1 cellular context compared by ENCODE assay signal in the genomic region with DNA sequence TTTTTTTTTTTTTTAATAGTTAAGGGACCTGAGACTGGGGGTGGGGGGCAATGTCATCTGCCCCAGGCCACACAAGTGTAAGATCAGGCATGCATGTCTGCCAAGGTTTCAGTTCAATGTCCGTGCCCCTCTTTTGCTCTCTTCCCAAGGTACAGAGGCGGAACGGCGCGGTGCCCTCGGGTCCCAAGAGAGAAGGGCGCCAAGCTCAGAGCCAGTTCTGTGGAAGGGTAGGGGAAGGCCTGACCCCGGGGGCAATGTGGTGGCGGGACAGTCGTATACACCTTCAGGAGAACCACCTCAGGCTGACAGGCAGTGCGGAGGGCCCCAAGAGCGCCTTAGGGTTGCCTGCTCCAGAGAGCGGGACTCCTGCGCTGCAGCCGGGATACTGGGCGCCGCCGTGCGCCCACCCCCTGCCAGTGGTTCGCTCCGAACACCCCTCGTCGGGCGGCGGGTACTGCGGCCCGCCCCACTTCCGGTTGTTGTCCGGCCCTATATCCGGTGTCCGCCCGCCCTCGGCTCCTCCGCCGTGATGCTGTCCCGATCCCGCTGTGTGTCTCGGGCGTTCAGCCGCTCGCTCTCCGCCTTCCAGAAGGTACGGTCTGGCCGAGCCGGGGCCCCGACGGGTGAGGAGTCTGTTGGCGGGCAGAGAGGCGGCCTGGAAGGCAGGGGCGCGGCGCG.
TF ChIP-seq lines count a peak whose summit lies in the region.

A gene (plus strand): TSS at position 492 of the 678 bp plus-strand sequence. CDS start 38 bp downstream, at position 530.

TF ChIP-seq in K562, 482 proteins besides CTCF, POLR2A, EP300 and RAD21 (continued from another document and continues in another):
- TF ChIP-seq, protein P1, sequence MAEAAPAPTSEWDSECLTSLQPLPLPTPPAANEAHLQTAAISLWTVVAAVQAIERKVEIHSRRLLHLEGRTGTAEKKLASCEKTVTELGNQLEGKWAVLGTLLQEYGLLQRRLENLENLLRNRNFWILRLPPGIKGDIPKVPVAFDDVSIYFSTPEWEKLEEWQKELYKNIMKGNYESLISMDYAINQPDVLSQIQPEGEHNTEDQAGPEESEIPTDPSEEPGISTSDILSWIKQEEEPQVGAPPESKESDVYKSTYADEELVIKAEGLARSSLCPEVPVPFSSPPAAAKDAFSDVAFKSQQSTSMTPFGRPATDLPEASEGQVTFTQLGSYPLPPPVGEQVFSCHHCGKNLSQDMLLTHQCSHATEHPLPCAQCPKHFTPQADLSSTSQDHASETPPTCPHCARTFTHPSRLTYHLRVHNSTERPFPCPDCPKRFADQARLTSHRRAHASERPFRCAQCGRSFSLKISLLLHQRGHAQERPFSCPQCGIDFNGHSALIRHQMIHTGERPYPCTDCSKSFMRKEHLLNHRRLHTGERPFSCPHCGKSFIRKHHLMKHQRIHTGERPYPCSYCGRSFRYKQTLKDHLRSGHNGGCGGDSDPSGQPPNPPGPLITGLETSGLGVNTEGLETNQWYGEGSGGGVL (CRISPR knock-in tag; IDR thresholded peaks at IDR 0.05) = no peak
- TF ChIP-seq, protein P2, sequence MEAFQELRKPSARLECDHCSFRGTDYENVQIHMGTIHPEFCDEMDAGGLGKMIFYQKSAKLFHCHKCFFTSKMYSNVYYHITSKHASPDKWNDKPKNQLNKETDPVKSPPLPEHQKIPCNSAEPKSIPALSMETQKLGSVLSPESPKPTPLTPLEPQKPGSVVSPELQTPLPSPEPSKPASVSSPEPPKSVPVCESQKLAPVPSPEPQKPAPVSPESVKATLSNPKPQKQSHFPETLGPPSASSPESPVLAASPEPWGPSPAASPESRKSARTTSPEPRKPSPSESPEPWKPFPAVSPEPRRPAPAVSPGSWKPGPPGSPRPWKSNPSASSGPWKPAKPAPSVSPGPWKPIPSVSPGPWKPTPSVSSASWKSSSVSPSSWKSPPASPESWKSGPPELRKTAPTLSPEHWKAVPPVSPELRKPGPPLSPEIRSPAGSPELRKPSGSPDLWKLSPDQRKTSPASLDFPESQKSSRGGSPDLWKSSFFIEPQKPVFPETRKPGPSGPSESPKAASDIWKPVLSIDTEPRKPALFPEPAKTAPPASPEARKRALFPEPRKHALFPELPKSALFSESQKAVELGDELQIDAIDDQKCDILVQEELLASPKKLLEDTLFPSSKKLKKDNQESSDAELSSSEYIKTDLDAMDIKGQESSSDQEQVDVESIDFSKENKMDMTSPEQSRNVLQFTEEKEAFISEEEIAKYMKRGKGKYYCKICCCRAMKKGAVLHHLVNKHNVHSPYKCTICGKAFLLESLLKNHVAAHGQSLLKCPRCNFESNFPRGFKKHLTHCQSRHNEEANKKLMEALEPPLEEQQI (IDR thresholded peaks at IDR 0.05) = no peak
- TF ChIP-seq, protein P3, sequence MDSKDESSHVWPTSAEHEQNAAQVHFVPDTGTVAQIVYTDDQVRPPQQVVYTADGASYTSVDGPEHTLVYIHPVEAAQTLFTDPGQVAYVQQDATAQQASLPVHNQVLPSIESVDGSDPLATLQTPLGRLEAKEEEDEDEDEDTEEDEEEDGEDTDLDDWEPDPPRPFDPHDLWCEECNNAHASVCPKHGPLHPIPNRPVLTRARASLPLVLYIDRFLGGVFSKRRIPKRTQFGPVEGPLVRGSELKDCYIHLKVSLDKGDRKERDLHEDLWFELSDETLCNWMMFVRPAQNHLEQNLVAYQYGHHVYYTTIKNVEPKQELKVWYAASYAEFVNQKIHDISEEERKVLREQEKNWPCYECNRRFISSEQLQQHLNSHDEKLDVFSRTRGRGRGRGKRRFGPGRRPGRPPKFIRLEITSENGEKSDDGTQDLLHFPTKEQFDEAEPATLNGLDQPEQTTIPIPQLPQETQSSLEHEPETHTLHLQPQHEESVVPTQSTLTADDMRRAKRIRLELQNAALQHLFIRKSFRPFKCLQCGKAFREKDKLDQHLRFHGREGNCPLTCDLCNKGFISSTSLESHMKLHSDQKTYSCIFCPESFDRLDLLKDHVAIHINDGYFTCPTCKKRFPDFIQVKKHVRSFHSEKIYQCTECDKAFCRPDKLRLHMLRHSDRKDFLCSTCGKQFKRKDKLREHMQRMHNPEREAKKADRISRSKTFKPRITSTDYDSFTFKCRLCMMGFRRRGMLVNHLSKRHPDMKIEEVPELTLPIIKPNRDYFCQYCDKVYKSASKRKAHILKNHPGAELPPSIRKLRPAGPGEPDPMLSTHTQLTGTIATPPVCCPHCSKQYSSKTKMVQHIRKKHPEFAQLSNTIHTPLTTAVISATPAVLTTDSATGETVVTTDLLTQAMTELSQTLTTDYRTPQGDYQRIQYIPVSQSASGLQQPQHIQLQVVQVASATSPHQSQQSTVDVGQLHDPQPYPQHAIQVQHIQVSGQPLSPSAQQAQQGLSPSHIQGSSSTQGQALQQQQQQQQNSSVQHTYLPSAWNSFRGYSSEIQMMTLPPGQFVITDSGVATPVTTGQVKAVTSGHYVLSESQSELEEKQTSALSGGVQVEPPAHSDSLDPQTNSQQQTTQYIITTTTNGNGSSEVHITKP (IDR thresholded peaks at IDR 0.05; ENCODE audit: partially characterized antibody) = peak; percentile 99
- TF ChIP-seq HMG20B (CRISPR knock-in tag; IDR thresholded peaks at IDR 0.05) = no peak
- TF ChIP-seq SUPT5H (IDR thresholded peaks at IDR 0.05) = peak; percentile 72
- no peak for TF ChIP-seq RFX1 (IDR thresholded peaks at IDR 0.05)
- TF ChIP-seq, protein P4, sequence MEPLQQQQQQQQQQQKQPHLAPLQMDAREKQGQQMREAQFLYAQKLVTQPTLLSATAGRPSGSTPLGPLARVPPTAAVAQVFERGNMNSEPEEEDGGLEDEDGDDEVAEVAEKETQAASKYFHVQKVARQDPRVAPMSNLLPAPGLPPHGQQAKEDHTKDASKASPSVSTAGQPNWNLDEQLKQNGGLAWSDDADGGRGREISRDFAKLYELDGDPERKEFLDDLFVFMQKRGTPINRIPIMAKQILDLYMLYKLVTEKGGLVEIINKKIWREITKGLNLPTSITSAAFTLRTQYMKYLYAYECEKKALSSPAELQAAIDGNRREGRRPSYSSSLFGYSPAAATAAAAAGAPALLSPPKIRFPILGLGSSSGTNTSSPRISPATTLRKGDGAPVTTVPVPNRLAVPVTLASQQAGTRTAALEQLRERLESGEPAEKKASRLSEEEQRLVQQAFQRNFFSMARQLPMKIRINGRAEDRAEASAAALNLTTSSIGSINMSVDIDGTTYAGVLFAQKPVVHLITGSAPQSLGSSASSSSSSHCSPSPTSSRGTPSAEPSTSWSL (CRISPR knock-in tag; IDR thresholded peaks at IDR 0.05; ENCODE audit: borderline replicate concordance) = no peak
- TF ChIP-seq, protein P5, sequence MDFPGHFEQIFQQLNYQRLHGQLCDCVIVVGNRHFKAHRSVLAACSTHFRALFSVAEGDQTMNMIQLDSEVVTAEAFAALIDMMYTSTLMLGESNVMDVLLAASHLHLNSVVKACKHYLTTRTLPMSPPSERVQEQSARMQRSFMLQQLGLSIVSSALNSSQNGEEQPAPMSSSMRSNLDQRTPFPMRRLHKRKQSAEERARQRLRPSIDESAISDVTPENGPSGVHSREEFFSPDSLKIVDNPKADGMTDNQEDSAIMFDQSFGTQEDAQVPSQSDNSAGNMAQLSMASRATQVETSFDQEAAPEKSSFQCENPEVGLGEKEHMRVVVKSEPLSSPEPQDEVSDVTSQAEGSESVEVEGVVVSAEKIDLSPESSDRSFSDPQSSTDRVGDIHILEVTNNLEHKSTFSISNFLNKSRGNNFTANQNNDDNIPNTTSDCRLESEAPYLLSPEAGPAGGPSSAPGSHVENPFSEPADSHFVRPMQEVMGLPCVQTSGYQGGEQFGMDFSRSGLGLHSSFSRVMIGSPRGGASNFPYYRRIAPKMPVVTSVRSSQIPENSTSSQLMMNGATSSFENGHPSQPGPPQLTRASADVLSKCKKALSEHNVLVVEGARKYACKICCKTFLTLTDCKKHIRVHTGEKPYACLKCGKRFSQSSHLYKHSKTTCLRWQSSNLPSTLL (IDR thresholded peaks at IDR 0.05) = no peak
- TF ChIP-seq, protein P6, sequence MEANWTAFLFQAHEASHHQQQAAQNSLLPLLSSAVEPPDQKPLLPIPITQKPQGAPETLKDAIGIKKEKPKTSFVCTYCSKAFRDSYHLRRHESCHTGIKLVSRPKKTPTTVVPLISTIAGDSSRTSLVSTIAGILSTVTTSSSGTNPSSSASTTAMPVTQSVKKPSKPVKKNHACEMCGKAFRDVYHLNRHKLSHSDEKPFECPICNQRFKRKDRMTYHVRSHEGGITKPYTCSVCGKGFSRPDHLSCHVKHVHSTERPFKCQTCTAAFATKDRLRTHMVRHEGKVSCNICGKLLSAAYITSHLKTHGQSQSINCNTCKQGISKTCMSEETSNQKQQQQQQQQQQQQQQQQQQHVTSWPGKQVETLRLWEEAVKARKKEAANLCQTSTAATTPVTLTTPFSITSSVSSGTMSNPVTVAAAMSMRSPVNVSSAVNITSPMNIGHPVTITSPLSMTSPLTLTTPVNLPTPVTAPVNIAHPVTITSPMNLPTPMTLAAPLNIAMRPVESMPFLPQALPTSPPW (CRISPR knock-in tag; IDR thresholded peaks at IDR 0.05) = 0 out of 2 replicates have a peak, but pooled peaks have one; percentile 34
- TF ChIP-seq, protein P7, sequence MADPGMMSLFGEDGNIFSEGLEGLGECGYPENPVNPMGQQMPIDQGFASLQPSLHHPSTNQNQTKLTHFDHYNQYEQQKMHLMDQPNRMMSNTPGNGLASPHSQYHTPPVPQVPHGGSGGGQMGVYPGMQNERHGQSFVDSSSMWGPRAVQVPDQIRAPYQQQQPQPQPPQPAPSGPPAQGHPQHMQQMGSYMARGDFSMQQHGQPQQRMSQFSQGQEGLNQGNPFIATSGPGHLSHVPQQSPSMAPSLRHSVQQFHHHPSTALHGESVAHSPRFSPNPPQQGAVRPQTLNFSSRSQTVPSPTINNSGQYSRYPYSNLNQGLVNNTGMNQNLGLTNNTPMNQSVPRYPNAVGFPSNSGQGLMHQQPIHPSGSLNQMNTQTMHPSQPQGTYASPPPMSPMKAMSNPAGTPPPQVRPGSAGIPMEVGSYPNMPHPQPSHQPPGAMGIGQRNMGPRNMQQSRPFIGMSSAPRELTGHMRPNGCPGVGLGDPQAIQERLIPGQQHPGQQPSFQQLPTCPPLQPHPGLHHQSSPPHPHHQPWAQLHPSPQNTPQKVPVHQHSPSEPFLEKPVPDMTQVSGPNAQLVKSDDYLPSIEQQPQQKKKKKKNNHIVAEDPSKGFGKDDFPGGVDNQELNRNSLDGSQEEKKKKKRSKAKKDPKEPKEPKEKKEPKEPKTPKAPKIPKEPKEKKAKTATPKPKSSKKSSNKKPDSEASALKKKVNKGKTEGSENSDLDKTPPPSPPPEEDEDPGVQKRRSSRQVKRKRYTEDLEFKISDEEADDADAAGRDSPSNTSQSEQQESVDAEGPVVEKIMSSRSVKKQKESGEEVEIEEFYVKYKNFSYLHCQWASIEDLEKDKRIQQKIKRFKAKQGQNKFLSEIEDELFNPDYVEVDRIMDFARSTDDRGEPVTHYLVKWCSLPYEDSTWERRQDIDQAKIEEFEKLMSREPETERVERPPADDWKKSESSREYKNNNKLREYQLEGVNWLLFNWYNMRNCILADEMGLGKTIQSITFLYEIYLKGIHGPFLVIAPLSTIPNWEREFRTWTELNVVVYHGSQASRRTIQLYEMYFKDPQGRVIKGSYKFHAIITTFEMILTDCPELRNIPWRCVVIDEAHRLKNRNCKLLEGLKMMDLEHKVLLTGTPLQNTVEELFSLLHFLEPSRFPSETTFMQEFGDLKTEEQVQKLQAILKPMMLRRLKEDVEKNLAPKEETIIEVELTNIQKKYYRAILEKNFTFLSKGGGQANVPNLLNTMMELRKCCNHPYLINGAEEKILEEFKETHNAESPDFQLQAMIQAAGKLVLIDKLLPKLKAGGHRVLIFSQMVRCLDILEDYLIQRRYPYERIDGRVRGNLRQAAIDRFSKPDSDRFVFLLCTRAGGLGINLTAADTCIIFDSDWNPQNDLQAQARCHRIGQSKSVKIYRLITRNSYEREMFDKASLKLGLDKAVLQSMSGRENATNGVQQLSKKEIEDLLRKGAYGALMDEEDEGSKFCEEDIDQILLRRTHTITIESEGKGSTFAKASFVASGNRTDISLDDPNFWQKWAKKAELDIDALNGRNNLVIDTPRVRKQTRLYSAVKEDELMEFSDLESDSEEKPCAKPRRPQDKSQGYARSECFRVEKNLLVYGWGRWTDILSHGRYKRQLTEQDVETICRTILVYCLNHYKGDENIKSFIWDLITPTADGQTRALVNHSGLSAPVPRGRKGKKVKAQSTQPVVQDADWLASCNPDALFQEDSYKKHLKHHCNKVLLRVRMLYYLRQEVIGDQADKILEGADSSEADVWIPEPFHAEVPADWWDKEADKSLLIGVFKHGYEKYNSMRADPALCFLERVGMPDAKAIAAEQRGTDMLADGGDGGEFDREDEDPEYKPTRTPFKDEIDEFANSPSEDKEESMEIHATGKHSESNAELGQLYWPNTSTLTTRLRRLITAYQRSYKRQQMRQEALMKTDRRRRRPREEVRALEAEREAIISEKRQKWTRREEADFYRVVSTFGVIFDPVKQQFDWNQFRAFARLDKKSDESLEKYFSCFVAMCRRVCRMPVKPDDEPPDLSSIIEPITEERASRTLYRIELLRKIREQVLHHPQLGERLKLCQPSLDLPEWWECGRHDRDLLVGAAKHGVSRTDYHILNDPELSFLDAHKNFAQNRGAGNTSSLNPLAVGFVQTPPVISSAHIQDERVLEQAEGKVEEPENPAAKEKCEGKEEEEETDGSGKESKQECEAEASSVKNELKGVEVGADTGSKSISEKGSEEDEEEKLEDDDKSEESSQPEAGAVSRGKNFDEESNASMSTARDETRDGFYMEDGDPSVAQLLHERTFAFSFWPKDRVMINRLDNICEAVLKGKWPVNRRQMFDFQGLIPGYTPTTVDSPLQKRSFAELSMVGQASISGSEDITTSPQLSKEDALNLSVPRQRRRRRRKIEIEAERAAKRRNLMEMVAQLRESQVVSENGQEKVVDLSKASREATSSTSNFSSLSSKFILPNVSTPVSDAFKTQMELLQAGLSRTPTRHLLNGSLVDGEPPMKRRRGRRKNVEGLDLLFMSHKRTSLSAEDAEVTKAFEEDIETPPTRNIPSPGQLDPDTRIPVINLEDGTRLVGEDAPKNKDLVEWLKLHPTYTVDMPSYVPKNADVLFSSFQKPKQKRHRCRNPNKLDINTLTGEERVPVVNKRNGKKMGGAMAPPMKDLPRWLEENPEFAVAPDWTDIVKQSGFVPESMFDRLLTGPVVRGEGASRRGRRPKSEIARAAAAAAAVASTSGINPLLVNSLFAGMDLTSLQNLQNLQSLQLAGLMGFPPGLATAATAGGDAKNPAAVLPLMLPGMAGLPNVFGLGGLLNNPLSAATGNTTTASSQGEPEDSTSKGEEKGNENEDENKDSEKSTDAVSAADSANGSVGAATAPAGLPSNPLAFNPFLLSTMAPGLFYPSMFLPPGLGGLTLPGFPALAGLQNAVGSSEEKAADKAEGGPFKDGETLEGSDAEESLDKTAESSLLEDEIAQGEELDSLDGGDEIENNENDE (IDR thresholded peaks at IDR 0.05; ENCODE audit: low read depth, low read length) = no peak
- TF ChIP-seq PHF20 (IDR thresholded peaks at IDR 0.05; ENCODE audit: partially characterized antibody) = peak; percentile 76
- TF ChIP-seq ZNF239 (CRISPR knock-in tag; IDR thresholded peaks at IDR 0.05) = no peak
- no peak for TF ChIP-seq ELF1 (tag; IDR thresholded peaks at IDR 0.05)
- peak in 1 of 2 experiments; percentile 58; a peak in 2 of 4 replicates for TF ChIP-seq TRIM24 (IDR thresholded peaks at IDR 0.05)
- TF ChIP-seq, protein P8, sequence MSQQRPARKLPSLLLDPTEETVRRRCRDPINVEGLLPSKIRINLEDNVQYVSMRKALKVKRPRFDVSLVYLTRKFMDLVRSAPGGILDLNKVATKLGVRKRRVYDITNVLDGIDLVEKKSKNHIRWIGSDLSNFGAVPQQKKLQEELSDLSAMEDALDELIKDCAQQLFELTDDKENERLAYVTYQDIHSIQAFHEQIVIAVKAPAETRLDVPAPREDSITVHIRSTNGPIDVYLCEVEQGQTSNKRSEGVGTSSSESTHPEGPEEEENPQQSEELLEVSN (IDR thresholded peaks at IDR 0.05; ENCODE audit: borderline replicate concordance in 1 of 2, extremely low read depth in 1 of 2, insufficient read depth in 1 of 2, insufficient read length in 1 of 2, low read depth in 1 of 2, low read length in 1 of 2, poor library complexity in 1 of 2, severe bottlenecking in 1 of 2) = peak; percentile 49
- TF ChIP-seq CBX1 (IDR thresholded peaks at IDR 0.05; ENCODE audit: low read depth) = no peak
- TF ChIP-seq STAT5B (CRISPR knock-in tag; IDR thresholded peaks at IDR 0.05) = no peak
- TF ChIP-seq SMAD1 (IDR thresholded peaks at IDR 0.05; ENCODE audit: low read depth, low read length, partially characterized antibody) = peak; percentile 27
- TF ChIP-seq ATF7 (IDR thresholded peaks at IDR 0.05) = peak; percentile 99
